ENCODE assay signal across 8 cellular contexts in genomic region chr11:12008790-12009616, GRCh38. TPM values are rescaled to one million over a fixed set of nuclear protein-coding genes. Genes with fewer than 3 reads are reported as not detected.
A peak's percentile ranks its signal among the peaks of the same experiment; 100 is the strongest.
DNase-seq lines count a peak whose midpoint lies in the region; ATAC-seq and TF ChIP-seq lines count a peak whose summit lies in the region.

No MANE protein-coding gene starts in this region.

- peaks cover 23% of the 10 kb centered on the region for H3K4me1 ChIP-seq in mesenchymal stem cell (ENCODE audit: control insufficient read depth, insufficient read depth, low read depth, low read length)

- peak overlapping the region; percentile 25 for H3K27ac ChIP-seq in mesenchymal stem cell (ENCODE audit: low read length, poor library complexity, severe bottlenecking)

- DNase-seq in EL: peak; percentile 80
- DNase-seq in NCI-H748 (lab: John Stamatoyannopoulos, UW; ENCODE audit: unreplicated experiment): peak; percentile 78
- no peak for DNase-seq in effector memory CD8-positive, alpha-beta T cell
- DNase-seq in mesenchymal stem cell: peak; percentile 74
- DNase-seq in type B pancreatic cell (ENCODE audit: extremely low spot score, unreplicated experiment): peak; percentile 77
- no peak for DNase-seq in stimulated activated CD4-positive, alpha-beta T cell treated with anti-CD3 and anti-CD28 coated beads, Interleukin-4, amount 100 ng/mL, for 1 hour
- no peak for DNase-seq in KG1 (lab: John Stamatoyannopoulos, UW)
- DNase-seq in GDM1 (lab: John Stamatoyannopoulos, UW): no peak

- peak; percentile 59 for ATAC-seq in effector memory CD8-positive, alpha-beta T cell (replicated peaks)

- H2AK5ac ChIP-seq in mesenchymal stem cell (ENCODE audit: low read length, severe bottlenecking): peak overlapping the region; percentile 49

- H3K9ac ChIP-seq in mesenchymal stem cell (ENCODE audit: low read length): peak overlapping the region; percentile 62

- peak overlapping the region; percentile 93 for H3K4me2 ChIP-seq in mesenchymal stem cell (ENCODE audit: low read length, poor library complexity, severe bottlenecking)

- H3K4ac ChIP-seq in mesenchymal stem cell (ENCODE audit: low read depth in 1 of 2, low read length in 2 of 2): peak overlapping the region; percentile 35 to 89

- peaks cover 4% of the 10 kb centered on the region for H3K36me3 Mint-ChIP-seq in effector memory CD8-positive, alpha-beta T cell (ENCODE audit: insufficient read depth)
- H3K36me3 Mint-ChIP-seq in type B pancreatic cell: peaks cover 9% of the 10 kb centered on the region

- peak overlapping the region in 1 of 2 experiments; percentile 35 for H3K14ac ChIP-seq in mesenchymal stem cell (ENCODE audit: low read length in 2 of 2)

- H3K23ac ChIP-seq in mesenchymal stem cell (ENCODE audit: low read length in 2 of 2): peak overlapping the region in 1 of 2 experiments; percentile 70

- H2BK12ac ChIP-seq in mesenchymal stem cell (ENCODE audit: low read length in 2 of 2): peak overlapping the region; percentile 75 to 92

- no peak for TF ChIP-seq CTCF in type B pancreatic cell (conservative IDR thresholded peaks at IDR 0.05)

- no peaks in the 10 kb centered on the region for H3K9me3 ChIP-seq in mesenchymal stem cell (ENCODE audit: control insufficient read depth, low read length)

- H3K4me3 Mint-ChIP-seq in effector memory CD8-positive, alpha-beta T cell: peak overlapping the region; percentile 80 to 84
- H3K4me3 Mint-ChIP-seq in type B pancreatic cell: peak overlapping the region; percentile 92

- peak overlapping the region; percentile 72 for H2AFZ ChIP-seq in mesenchymal stem cell (ENCODE audit: low read depth, low read length)

- H3K9me3 Mint-ChIP-seq in effector memory CD8-positive, alpha-beta T cell: no peaks in the 10 kb centered on the region
- H3K9me3 Mint-ChIP-seq in type B pancreatic cell: no peaks in the 10 kb centered on the region

- 3% methylated on average over 20 of the region's 76 CpGs for WGBS in mesenchymal stem cell

- peak overlapping the region; percentile 92 for H2BK120ac ChIP-seq in mesenchymal stem cell (ENCODE audit: low read depth, low read length)

- H3K36me3 ChIP-seq in mesenchymal stem cell (ENCODE audit: control insufficient read depth in 1 of 2, insufficient read depth in 2 of 2, low read depth in 1 of 2, low read length in 2 of 2): peaks cover 0 to 12% of the 10 kb centered on the region in 2 experiments

- H3K18ac ChIP-seq in mesenchymal stem cell (ENCODE audit: low read depth in 1 of 2, low read length in 2 of 2): peak overlapping the region; percentile 82 to 98

- peak overlapping the region; percentile 81 for H4K91ac ChIP-seq in mesenchymal stem cell (ENCODE audit: low read length)

- peak overlapping the region; percentile 80 for H2BK15ac ChIP-seq in mesenchymal stem cell (ENCODE audit: low read depth, poor library complexity, severe bottlenecking)

- peak overlapping the region; percentile 83 to 89 for H3K4me3 ChIP-seq in mesenchymal stem cell (ENCODE audit: insufficient read depth in 1 of 2, low read depth in 1 of 2, low read length in 2 of 2)

- H3K27ac Mint-ChIP-seq in effector memory CD8-positive, alpha-beta T cell: peak overlapping the region; percentile 24 to 52
- H3K27ac Mint-ChIP-seq in type B pancreatic cell: peak overlapping the region; percentile 16

- H2BK5ac ChIP-seq in mesenchymal stem cell (ENCODE audit: low read depth, low read length, poor library complexity, severe bottlenecking): peak overlapping the region; percentile 3

- peak overlapping the region; percentile 94 for H4K8ac ChIP-seq in mesenchymal stem cell (ENCODE audit: low read length)

- H3K27me3 ChIP-seq in mesenchymal stem cell (ENCODE audit: control insufficient read depth in 1 of 2, insufficient read depth in 1 of 2, low read length in 2 of 2): peaks cover 0 to 25% of the 10 kb centered on the region in 2 experiments

- peaks cover 72 to 85% of the 10 kb centered on the region in 2 donors for H3K27me3 Mint-ChIP-seq in effector memory CD8-positive, alpha-beta T cell
- peaks cover 51% of the 10 kb centered on the region for H3K27me3 Mint-ChIP-seq in type B pancreatic cell

- H3K4me1 Mint-ChIP-seq in effector memory CD8-positive, alpha-beta T cell (ENCODE audit: low read depth in 2 of 2): peaks cover 8 to 10% of the 10 kb centered on the region in 2 donors
- peaks cover 15% of the 10 kb centered on the region for H3K4me1 Mint-ChIP-seq in type B pancreatic cell (ENCODE audit: unreplicated experiment)

- peaks cover 11% of the 10 kb centered on the region for H3K79me1 ChIP-seq in mesenchymal stem cell (replicated peaks; ENCODE audit: low read length, poor library complexity, severe bottlenecking)

RNA-seq across cellular contexts. Expression of gene DKK3, which starts 0.6 kb away (rescaled TPM):
- 686 TPM for polyA plus RNA-seq in mesenchymal stem cell (2013, experiment 1 of 2)
- polyA plus RNA-seq in mesenchymal stem cell (2013, experiment 2 of 2): 701 TPM
- total RNA-seq in type B pancreatic cell (ENCODE audit: low replicate concordance): 9.9 and 36.3 TPM in 2 replicates

Comparison
In these comparisons a context has a peak if more than half of its experiments do, and no peak if none do; other contexts are left out.
1. DNase-seq: peak in EL (single experiment), NCI-H748 (single experiment), mesenchymal stem cell (single experiment) and type B pancreatic cell (single experiment); none in effector memory CD8-positive, alpha-beta T cell (0 of 3), stimulated activated CD4-positive, alpha-beta T cell treated with anti-CD3 and anti-CD28 coated beads, Interleukin-4, amount 100 ng/mL, for 1 hour (single experiment), KG1 (single experiment) and GDM1 (single experiment).